ENCODE assay signal across 17 cellular contexts in genomic region chr6:28408076-28408802, GRCh38. TPM values are rescaled to one million over a fixed set of nuclear protein-coding genes. Genes with fewer than 3 reads are reported as not detected.
DNase-seq lines count a peak whose midpoint lies in the region; ATAC-seq lines count a peak whose summit lies in the region.
"Had no signal": no experiment of that assay in that cellular context is flagged by ENCODE, and none has a peak within 500 bp of the region (broad histone marks: within the 10 kb centered on the region; RNA-seq: fewer than 3 reads in every experiment).

No MANE protein-coding gene starts in this region.

- H3K9ac ChIP-seq in Karpas-422 (ENCODE audit: low read length), result no peak overlapping the region
- H3K9ac ChIP-seq in adipocyte (ENCODE audit: low read length), result no peak overlapping the region

- no peak overlapping the region for H2AFZ ChIP-seq in Karpas-422 (ENCODE audit: low read length)
- H2AFZ ChIP-seq: GM23338, PC-9 had no signal

- H3K4me2 ChIP-seq in Karpas-422 (ENCODE audit: low read depth, low read length, poor library complexity, severe bottlenecking), result no peak overlapping the region
- H3K4me2 ChIP-seq: GM23338, PC-9 had no signal

- H4K20me1 ChIP-seq in Karpas-422 (ENCODE audit: insufficient read depth, low read depth, low read length), result no peaks in the 10 kb centered on the region

- DNase-seq in ELR (ENCODE audit: low read depth) (peak; percentile 11), Karpas-422 (peak; percentile 37), adipocyte (ENCODE audit: low read depth) (peak; percentile 7), iris pigment epithelial cell (ENCODE audit: low read depth) (peak; percentile 75), cerebellar cortex (ENCODE audit: low spot score) (no peak), COLO829 (ENCODE audit: low spot score) (no peak)
- DNase-seq: activated CD4-positive, alpha-beta T cell treated with anti-CD3 and anti-CD28 coated beads, Interleukin-2, amount 50 U/mL, for 1 hour; adrenal gland; GDM1; NCI-H1092 treated with DMSO at 0.1 percent for 48 hours; NCI-H2029; PC-9; SHP77 treated with DMSO at 0.1 percent for 48 hours had no signal

- H3K79me2 ChIP-seq in Karpas-422 (ENCODE audit: low read length), result no peaks in the 10 kb centered on the region

- H3K4me1 ChIP-seq in Karpas-422 (ENCODE audit: low read length) (no peaks in the 10 kb centered on the region), adipocyte (ENCODE audit: control insufficient read depth, insufficient read depth, low read length) (no peaks in the 10 kb centered on the region)
- H3K4me1 ChIP-seq: adrenal gland had no signal

- no peaks in the 10 kb centered on the region for H3K9me2 ChIP-seq in Karpas-422 (replicated peaks; ENCODE audit: insufficient read depth, low read length)

- H3K27me3 ChIP-seq in Karpas-422 (ENCODE audit: low read length) (no peaks in the 10 kb centered on the region), adipocyte (replicated peaks; ENCODE audit: control insufficient read depth, insufficient read depth, low read length) (no peaks in the 10 kb centered on the region)
- H3K27me3 ChIP-seq: adrenal gland, cardiac muscle cell had no signal

- H3K4me3 ChIP-seq in Karpas-422 (ENCODE audit: low read length) (no peak overlapping the region), adipocyte (ENCODE audit: low read length) (no peak overlapping the region)
- H3K4me3 ChIP-seq: adrenal gland, cardiac muscle cell, GM23338, PC-9 had no signal

- no peaks in the 10 kb centered on the region for H3K36me3 ChIP-seq in Karpas-422 (ENCODE audit: insufficient read depth, low read length)
- no peaks in the 10 kb centered on the region for H3K36me3 ChIP-seq in adipocyte (ENCODE audit: control insufficient read depth, insufficient read depth, low read length, severe bottlenecking)
- H3K36me3 ChIP-seq: adrenal gland, cardiac muscle cell had no signal

- ATAC-seq in HG03460 (IDR thresholded peaks at IDR 0.05; ENCODE audit: unreplicated experiment), result no peak
- ATAC-seq: GM23338, sciatic nerve had no signal

- H3K27ac ChIP-seq in Karpas-422 (ENCODE audit: low read length), result no peak overlapping the region
- H3K27ac ChIP-seq: adrenal gland, cardiac muscle cell, PC-9 had no signal

- H3K9me3 ChIP-seq in Karpas-422 (ENCODE audit: low read length) (no peaks in the 10 kb centered on the region), adipocyte (ENCODE audit: control insufficient read depth, low read length) (no peaks in the 10 kb centered on the region)
- H3K9me3 ChIP-seq: adrenal gland had no signal

RNA-seq across cellular contexts. Expression of gene ZSCAN12, which starts 8.7 kb away (rescaled TPM):
- 9.3 and 12.0 TPM in 2 replicates for total RNA-seq in Karpas-422 (2014; rRNA removed; shearing (Covaris generic); ENCODE audit: low replicate concordance)

RNA-seq across cellular contexts. Expression of gene ZSCAN23, which starts 35.1 kb away (rescaled TPM):
- total RNA-seq in Karpas-422 (2014; rRNA removed; shearing (Covaris generic); ENCODE audit: low replicate concordance), result 3.3 and 4.8 TPM in 2 replicates

RNA-seq across cellular contexts. Expression of gene ZKSCAN3, which starts 58.5 kb away (rescaled TPM):
- 4.5 and 5.1 TPM in 2 replicates for total RNA-seq in Karpas-422 (2014; rRNA removed; shearing (Covaris generic); ENCODE audit: low replicate concordance)

Comparison
In these comparisons a context has a peak if more than half of its experiments do, and no peak if none do; other contexts are left out.
1. DNase-seq: peak in ELR (single experiment), Karpas-422 (single experiment), adipocyte (single experiment) and iris pigment epithelial cell (single experiment); none in cerebellar cortex (single experiment) and COLO829 (single experiment).